9 cellular contexts compared by ENCODE assay signal in the genomic region with DNA sequence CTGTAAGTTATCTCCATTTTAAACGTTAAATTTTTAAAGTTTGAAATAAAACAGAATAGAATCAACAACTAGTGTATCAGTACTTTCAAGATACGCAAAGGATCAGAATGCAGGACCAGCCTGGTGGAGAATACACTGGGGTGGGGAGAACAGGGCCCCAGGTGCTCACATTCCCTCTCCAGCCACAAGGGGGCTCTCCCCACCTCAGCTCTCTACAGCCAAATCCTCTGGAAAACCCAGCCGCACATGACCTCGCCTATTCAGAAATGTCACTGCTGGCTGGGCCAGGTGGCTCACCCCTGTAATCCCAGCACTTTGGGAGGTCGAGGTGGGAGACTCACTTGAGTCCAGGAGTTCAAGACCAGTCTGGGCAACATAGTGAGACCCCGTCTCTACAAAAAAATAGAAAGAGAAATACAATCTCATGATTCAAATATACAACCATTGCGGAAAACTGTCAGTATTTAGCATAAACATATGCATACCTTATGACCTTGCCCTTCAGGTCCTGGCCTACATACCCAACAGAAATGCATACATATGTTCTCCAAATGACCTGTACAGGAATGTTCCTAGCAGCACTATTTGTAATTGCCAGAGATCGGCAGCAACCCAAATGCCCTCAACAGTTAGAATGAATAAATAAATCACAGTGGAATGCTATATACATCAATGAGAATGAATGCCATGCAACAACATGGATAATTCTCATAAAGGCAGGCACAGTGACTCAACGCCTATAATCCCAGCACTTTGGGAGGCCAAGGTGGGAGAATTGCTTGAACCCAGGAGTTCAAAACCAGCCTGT. TPM values are rescaled to one million over a fixed set of nuclear protein-coding genes. Genes with fewer than 3 reads are reported as not detected.
DNase-seq lines count a peak whose midpoint lies in the region; ATAC-seq and TF ChIP-seq lines count a peak whose summit lies in the region.
"Had no signal": no experiment of that assay in that cellular context is flagged by ENCODE, and none has a peak within 500 bp of the region (broad histone marks: within the 10 kb centered on the region; RNA-seq: fewer than 3 reads in every experiment).

No MANE protein-coding gene starts in this region.

- H3K9me2 ChIP-seq in HCT116 (ENCODE audit: insufficient read depth): no peaks in the 10 kb centered on the region

- H3K27ac ChIP-seq in CD4-positive, CD25-positive, alpha-beta regulatory T cell (ENCODE audit: insufficient read depth, low read length, poor library complexity, severe bottlenecking): no peak overlapping the region
- H3K27ac ChIP-seq in HCT116 (ENCODE audit: low read depth, low read length) (no peak overlapping the region), tibial artery (no peak overlapping the region)

- no peak overlapping the region for H3K4me3 Mint-ChIP-seq in CD4-positive, CD25-positive, alpha-beta regulatory T cell
- H3K4me3 Mint-ChIP-seq in activated CD8-positive, alpha-beta memory T cell treated with anti-CD3 and anti-CD28 coated beads, Interleukin-2, amount 10 ng/mL, durations not matched to agents 7 days and 5 days: no peak overlapping the region
- no peak overlapping the region for H3K4me3 Mint-ChIP-seq in neural crest cell
- H3K4me3 Mint-ChIP-seq: stimulated activated naive CD8-positive, alpha-beta T cell treated with anti-CD3 and anti-CD28 coated beads, Interleukin-15, Interleukin-2, amounts not matched to agents 100 ng/mL and 50 ng/mL, for 24 hours had no signal

- POLR2A ChIA-PET in HCT116 (lab: Charles Lee): interaction anchor here (0.6 to 1.1 kb wide), 2 partner anchors 12 to 85 kb away, joined by 4 read pairs; no protein-coding TSS in a partner anchor

- H3K9me3 Mint-ChIP-seq in CD4-positive, CD25-positive, alpha-beta regulatory T cell: peaks cover 0 to 2% (median 0%) of the 10 kb centered on the region in 7 donors
- no peaks in the 10 kb centered on the region for H3K9me3 Mint-ChIP-seq in activated CD8-positive, alpha-beta memory T cell treated with anti-CD3 and anti-CD28 coated beads, Interleukin-2, amount 10 ng/mL, durations not matched to agents 7 days and 5 days (ENCODE audit: low read depth)
- no peaks in the 10 kb centered on the region for H3K9me3 Mint-ChIP-seq in neural crest cell
- H3K9me3 Mint-ChIP-seq: stimulated activated naive CD8-positive, alpha-beta T cell treated with anti-CD3 and anti-CD28 coated beads, Interleukin-15, Interleukin-2, amounts not matched to agents 100 ng/mL and 50 ng/mL, for 24 hours had no signal

- H3K4me1 Mint-ChIP-seq in CD4-positive, CD25-positive, alpha-beta regulatory T cell: peaks cover 11 to 44% (median 32%) of the 10 kb centered on the region in 4 donors
- H3K4me1 Mint-ChIP-seq in activated CD8-positive, alpha-beta memory T cell treated with anti-CD3 and anti-CD28 coated beads, Interleukin-2, amount 10 ng/mL, durations not matched to agents 7 days and 5 days: peaks cover 16% of the 10 kb centered on the region
- no peaks in the 10 kb centered on the region for H3K4me1 Mint-ChIP-seq in neural crest cell

- H3K9me3 ChIP-seq in CD4-positive, CD25-positive, alpha-beta regulatory T cell (ENCODE audit: control insufficient read depth in 2 of 2, low read length in 2 of 2): no peaks in the 10 kb centered on the region
- H3K9me3 ChIP-seq in HCT116 (ENCODE audit: control insufficient read depth in 1 of 2, insufficient read depth in 1 of 2, low read depth in 1 of 2, low read length in 2 of 2) (no peaks in the 10 kb centered on the region), tibial artery (no peaks in the 10 kb centered on the region)

- intact Hi-C loops in HCT116 (cut with micrococcal nuclease): loop anchor here (1.0 to 10.0 kb wide), 4 partner anchors 86 to 512 kb away; no protein-coding TSS in a partner anchor
- intact Hi-C loops in tibial artery (cut with DNase I; ENCODE audit: low total_unique reads): no loop called here

- H4K20me1 ChIP-seq in HCT116 (ENCODE audit: insufficient read depth): no peaks in the 10 kb centered on the region

- no peak overlapping the region for H3K9ac ChIP-seq in HCT116 (ENCODE audit: low read length)

- peak; percentile 79 to 92 for ATAC-seq in CD4-positive, CD25-positive, alpha-beta regulatory T cell (ENCODE audit: low read depth in 2 of 2)
- peak; percentile 100 for ATAC-seq in HCT116
- ATAC-seq in activated CD8-positive, alpha-beta memory T cell treated with anti-CD3 and anti-CD28 coated beads, Interleukin-2, amount 10 ng/mL, durations not matched to agents 7 days and 5 days: peak; percentile 86

- 0 out of 2 replicates have a peak overlapping the region, but pooled peaks have one; percentile 15 for H3K4me2 ChIP-seq in HCT116 (ENCODE audit: low read length)

- TF ChIP-seq POLR2A in HCT116 (IDR thresholded peaks at IDR 0.05; ENCODE audit: borderline replicate concordance, extremely low read depth, insufficient read depth, insufficient read length): no peak

- peak overlapping the region in 1 of 3 donors; percentile 70 for H3K27ac Mint-ChIP-seq in CD4-positive, CD25-positive, alpha-beta regulatory T cell
- H3K27ac Mint-ChIP-seq in activated CD8-positive, alpha-beta memory T cell treated with anti-CD3 and anti-CD28 coated beads, Interleukin-2, amount 10 ng/mL, durations not matched to agents 7 days and 5 days: no peak overlapping the region
- no peak overlapping the region for H3K27ac Mint-ChIP-seq in neural crest cell (ENCODE audit: unreplicated experiment)
- H3K27ac Mint-ChIP-seq: stimulated activated naive CD8-positive, alpha-beta T cell treated with anti-CD3 and anti-CD28 coated beads, Interleukin-15, Interleukin-2, amounts not matched to agents 100 ng/mL and 50 ng/mL, for 24 hours had no signal

- no peaks in the 10 kb centered on the region for H3K36me3 ChIP-seq in CD4-positive, CD25-positive, alpha-beta regulatory T cell (ENCODE audit: control insufficient read depth, insufficient read depth, low read length)
- no peaks in the 10 kb centered on the region for H3K36me3 ChIP-seq in HCT116 (ENCODE audit: control insufficient read depth in 1 of 2, insufficient read depth in 2 of 2, low read length in 2 of 2)
- H3K36me3 ChIP-seq in tibial artery: no peaks in the 10 kb centered on the region

- H3K27me3 Mint-ChIP-seq in CD4-positive, CD25-positive, alpha-beta regulatory T cell: no peaks in the 10 kb centered on the region
- H3K27me3 Mint-ChIP-seq in activated CD8-positive, alpha-beta memory T cell treated with anti-CD3 and anti-CD28 coated beads, Interleukin-2, amount 10 ng/mL, durations not matched to agents 7 days and 5 days: no peaks in the 10 kb centered on the region
- peaks cover 21% of the 10 kb centered on the region for H3K27me3 Mint-ChIP-seq in neural crest cell (ENCODE audit: low read depth)
- H3K27me3 Mint-ChIP-seq: stimulated activated naive CD8-positive, alpha-beta T cell treated with anti-CD3 and anti-CD28 coated beads, Interleukin-15, Interleukin-2, amounts not matched to agents 100 ng/mL and 50 ng/mL, for 24 hours had no signal

- H3K27me3 ChIP-seq in CD4-positive, CD25-positive, alpha-beta regulatory T cell (ENCODE audit: control insufficient read depth, insufficient read depth, low read length): no peaks in the 10 kb centered on the region
- H3K27me3 ChIP-seq in HCT116 (ENCODE audit: insufficient read depth, low read length) (no peaks in the 10 kb centered on the region), tibial artery (peaks cover 0 to 5% of the 10 kb centered on the region in 2 donors)

- H3K36me3 Mint-ChIP-seq in CD4-positive, CD25-positive, alpha-beta regulatory T cell: no peaks in the 10 kb centered on the region
- no peaks in the 10 kb centered on the region for H3K36me3 Mint-ChIP-seq in activated CD8-positive, alpha-beta memory T cell treated with anti-CD3 and anti-CD28 coated beads, Interleukin-2, amount 10 ng/mL, durations not matched to agents 7 days and 5 days
- no peaks in the 10 kb centered on the region for H3K36me3 Mint-ChIP-seq in neural crest cell (ENCODE audit: low read depth)

- no peaks in the 10 kb centered on the region for H3K79me2 ChIP-seq in HCT116 (ENCODE audit: insufficient read depth, low read length)

- no TSS peak for BruUV-seq in HCT116 (replicated peaks; lab: Mats Ljungman, UMichigan)

- TF ChIP-seq RAD21 in HCT116 (IDR thresholded peaks at IDR 0.05; ENCODE audit: low read depth): peak; percentile 72

- CTCF ChIA-PET in HCT116 (lab: Charles Lee): interaction anchor here (0.7 to 2.2 kb wide), 8 partner anchors 10 to 162 kb away, joined by 4 to 22 read pairs (median 6); no protein-coding TSS in a partner anchor
- CTCF ChIA-PET in activated CD8-positive, alpha-beta memory T cell treated with anti-CD3 and anti-CD28 coated beads, Interleukin-2, amount 10 ng/mL, durations not matched to agents 7 days and 5 days (lab: Charles Lee): interaction anchor here (0.6 to 6.7 kb wide), 21 partner anchors 9 to 1343 kb away, joined by 3 to 73 read pairs (median 4); partner anchors contain the start of genes IRGQ, PHLDB3, ZNF575 and ZNF576

- TF ChIP-seq CTCF in HCT116 (IDR thresholded peaks at IDR 0.05 in 2 of 3, conservative IDR thresholded peaks at IDR 0.05 in 1 of 3; ENCODE audit: borderline replicate concordance in 1 of 3, insufficient read depth in 1 of 3, low read depth in 2 of 3, low read length in 2 of 3) (peak; percentile 65 to 97 (median 88); a peak in 5 of 6 replicates), epithelial cell of esophagus (IDR thresholded peaks at IDR 0.05; ENCODE audit: insufficient read depth, low read depth, low read length, missing control alignments) (peak; percentile 92), neural crest cell (conservative IDR thresholded peaks at IDR 0.05) (peak; percentile 85), tibial artery (IDR thresholded peaks at IDR 0.05) (peak; percentile 40 to 65)

- DNase-seq in CD4-positive, CD25-positive, alpha-beta regulatory T cell: peak; percentile 61 to 69 (median 66)
- DNase-seq in HCT116 (ENCODE audit: low read depth, low spot score): peak; percentile 51
- DNase-seq in NOMO-1 (lab: John Stamatoyannopoulos, UW; ENCODE audit: unreplicated experiment in 2 of 2): peak; percentile 45 to 57
- peak; percentile 73 for DNase-seq in activated CD8-positive, alpha-beta memory T cell treated with anti-CD3 and anti-CD28 coated beads, Interleukin-2, amount 10 ng/mL, durations not matched to agents 7 days and 5 days
- DNase-seq in epithelial cell of esophagus (ENCODE audit: low read depth): peak; percentile 75
- DNase-seq in neural crest cell (ENCODE audit: low read depth, low spot score): peak; percentile 55
- DNase-seq in tibial artery: peak in 1 of 2 donors; percentile 39
- DNase-seq in GF-D8 (lab: John Stamatoyannopoulos, UW): no peak

- RAD21 ChIA-PET in HCT116 (lab: Charles Lee; ENCODE audit: low non-redundant PET in 1 of 2, low total read pairs in 2 of 2, uncharacterized antibody in 2 of 2, unreplicated experiment in 2 of 2): interaction anchor here (0.9 to 1.2 kb wide), 3 partner anchors 86 to 162 kb away, joined by 3 to 5 read pairs (median 4); no protein-coding TSS in a partner anchor

- H3K4me1 ChIP-seq in CD4-positive, CD25-positive, alpha-beta regulatory T cell (ENCODE audit: control insufficient read depth, insufficient read depth, low read length, poor library complexity, severe bottlenecking): peaks cover 31% of the 10 kb centered on the region
- H3K4me1 ChIP-seq in HCT116 (ENCODE audit: control insufficient read depth in 1 of 2, insufficient read depth in 2 of 2, low read length in 2 of 2): peaks cover 0 to 16% of the 10 kb centered on the region in 2 experiments; a peak in 2 of 4 replicates
- H3K4me1 ChIP-seq in tibial artery: no peaks in the 10 kb centered on the region

- no peak overlapping the region for H3K4me3 ChIP-seq in CD4-positive, CD25-positive, alpha-beta regulatory T cell (ENCODE audit: low read depth, low read length)
- H3K4me3 ChIP-seq in HCT116 (replicated peaks in 1 of 2; ENCODE audit: low read depth in 1 of 2, low read length in 2 of 2) (no peak overlapping the region), epithelial cell of esophagus (ENCODE audit: low read length) (no peak overlapping the region), tibial artery (no peak overlapping the region)

- peak overlapping the region; percentile 60 for H2AFZ ChIP-seq in HCT116 (ENCODE audit: low read depth, low read length, poor library complexity, severe bottlenecking)

RNA-seq across cellular contexts. Expression of gene TEX101, which starts 18.4 kb away (rescaled TPM):
- not detected for total RNA-seq in CD4-positive, CD25-positive, alpha-beta regulatory T cell
- not detected for polyA plus RNA-seq in CD4-positive, CD25-positive, alpha-beta regulatory T cell
- not detected for total RNA-seq in HCT116 (2021; ENCODE audit: unreplicated experiment)
- polyA plus RNA-seq in HCT116 (2012): not detected in 2 replicates
- not detected for total RNA-seq in activated CD8-positive, alpha-beta memory T cell treated with anti-CD3 and anti-CD28 coated beads, Interleukin-2, amount 10 ng/mL, durations not matched to agents 7 days and 5 days
- not detected in 2 replicates for total RNA-seq in neural crest cell

RNA-seq across cellular contexts. Expression of gene LYPD3, which starts 32.3 kb away (rescaled TPM):
- total RNA-seq in CD4-positive, CD25-positive, alpha-beta regulatory T cell: 12.7 TPM
- polyA plus RNA-seq in CD4-positive, CD25-positive, alpha-beta regulatory T cell: 1 to 10 TPM; 1.8 to 6.5 (median 4.3) TPM
- total RNA-seq in HCT116 (2021; ENCODE audit: unreplicated experiment): 3.6 TPM
- polyA plus RNA-seq in HCT116 (2012): 6.3 and 9.4 TPM in 2 replicates
- under 1 TPM; 0.23 to 0.33 TPM for total RNA-seq in activated CD8-positive, alpha-beta memory T cell treated with anti-CD3 and anti-CD28 coated beads, Interleukin-2, amount 10 ng/mL, durations not matched to agents 7 days and 5 days
- 0.50 and 0.89 TPM in 2 replicates for total RNA-seq in neural crest cell
